In genomic region chr3:47365213-47366153, GRCh38 we compare ENCODE assay signal across 15 cellular contexts. TPM values are rescaled to one million over a fixed set of nuclear protein-coding genes. Genes with fewer than 3 reads are reported as not detected.
A peak's percentile ranks its signal among the peaks of the same experiment; 100 is the strongest.
DNase-seq lines count a peak whose midpoint lies in the region; TF ChIP-seq lines count a peak whose summit lies in the region.
"Had no signal": no experiment of that assay in that cellular context is flagged by ENCODE, and none has a peak within 500 bp of the region (broad histone marks: within the 10 kb centered on the region; RNA-seq: fewer than 3 reads in every experiment).

No MANE protein-coding gene starts in this region.

- H3K4me1 ChIP-seq in adrenal gland (replicated peaks in 1 of 2) = peaks cover 0 to 13% of the 10 kb centered on the region in 2 donors
- H3K4me1 ChIP-seq: SJSA1 had no signal

- TF ChIP-seq CTCF in adrenal gland (IDR thresholded peaks at IDR 0.05) (no peak), fibroblast of pulmonary artery (IDR thresholded peaks at IDR 0.05; ENCODE audit: low read length, missing control alignments) (no peak)

- H3K9me3 ChIP-seq in adrenal gland (replicated peaks in 1 of 3) = peaks cover 0 to under 1% (median 0%) of the 10 kb centered on the region in 3 donors

- no peaks in the 10 kb centered on the region for H3K27me3 ChIP-seq in adrenal gland
- H3K27me3 ChIP-seq: SJSA1 had no signal

- H3K4me3 ChIP-seq in adrenal gland (no peak overlapping the region), fibroblast of pulmonary artery (replicated peaks; ENCODE audit: low read depth, low read length) (no peak overlapping the region)
- H3K4me3 ChIP-seq: SJSA1, smooth muscle cell had no signal

- intact Hi-C loops in adrenal gland (cut with DNase I) = no loop called here

- TF ChIP-seq POLR2A in adrenal gland (IDR thresholded peaks at IDR 0.05) = no peak

- DNase-seq in DMS 273 (lab: John Stamatoyannopoulos, UW; ENCODE audit: unreplicated experiment) (peak; percentile 35), DMS 273 treated with DMSO at 0.1 percent for 48 hours (lab: John Stamatoyannopoulos, UW) (no peak), adrenal gland (peak in 6 of 7 donors; percentile 45 to 67 (median 56)), fibroblast of pulmonary artery (ENCODE audit: low read depth) (peak; percentile 83), superior temporal gyrus (ENCODE audit: extremely low spot score) (peak; percentile 34), NCI-H345 (lab: John Stamatoyannopoulos, UW) (no peak), NOMO-1 (lab: John Stamatoyannopoulos, UW; ENCODE audit: unreplicated experiment in 2 of 2) (no peak), GM19240 (ENCODE audit: insufficient read length, low spot score) (no peak)
- DNase-seq: activated CD4-positive, alpha-beta T cell treated with anti-CD3 and anti-CD28 coated beads for 48 hours; activated effector memory CD4-positive, alpha-beta T cell treated with anti-CD3 and anti-CD28 coated beads, Interleukin-2, amount 50 U/mL, for 16 hours; H7; NCI-H510A had no signal

- H3K27ac ChIP-seq in adrenal gland = no peak overlapping the region
- H3K27ac ChIP-seq: 22Rv1, SJSA1 had no signal

- no peaks in the 10 kb centered on the region for H3K36me3 ChIP-seq in adrenal gland (replicated peaks in 1 of 2)
- H3K36me3 ChIP-seq: SJSA1 had no signal

- WGBS in adrenal gland, 4 donors = 51 to 57% (median 54%) methylated on average over 11 of the region's 11 CpGs

RNA-seq across cellular contexts. Expression of gene PTPN23, which starts 15.3 kb away (rescaled TPM):
- 10 to 100 TPM; 20.8 to 69.6 (median 38.1) TPM for total RNA-seq in adrenal gland
- polyA plus RNA-seq in adrenal gland = 10 to 100 TPM in 2 of 3 donors, 1 to 10 TPM in 1; 8.4 to 70.0 (median 26.7) TPM

Comparison
In these comparisons a context has a peak if more than half of its experiments do, and no peak if none do; other contexts are left out.
1. DNase-seq: peak in DMS 273 (single experiment), adrenal gland (6 of 7), fibroblast of pulmonary artery (single experiment) and superior temporal gyrus (single experiment); none in DMS 273 treated with DMSO at 0.1 percent for 48 hours (single experiment), NCI-H345 (single experiment), NOMO-1 (0 of 2) and GM19240 (single experiment).